8 cellular contexts compared by ENCODE assay signal in the genomic region with DNA sequence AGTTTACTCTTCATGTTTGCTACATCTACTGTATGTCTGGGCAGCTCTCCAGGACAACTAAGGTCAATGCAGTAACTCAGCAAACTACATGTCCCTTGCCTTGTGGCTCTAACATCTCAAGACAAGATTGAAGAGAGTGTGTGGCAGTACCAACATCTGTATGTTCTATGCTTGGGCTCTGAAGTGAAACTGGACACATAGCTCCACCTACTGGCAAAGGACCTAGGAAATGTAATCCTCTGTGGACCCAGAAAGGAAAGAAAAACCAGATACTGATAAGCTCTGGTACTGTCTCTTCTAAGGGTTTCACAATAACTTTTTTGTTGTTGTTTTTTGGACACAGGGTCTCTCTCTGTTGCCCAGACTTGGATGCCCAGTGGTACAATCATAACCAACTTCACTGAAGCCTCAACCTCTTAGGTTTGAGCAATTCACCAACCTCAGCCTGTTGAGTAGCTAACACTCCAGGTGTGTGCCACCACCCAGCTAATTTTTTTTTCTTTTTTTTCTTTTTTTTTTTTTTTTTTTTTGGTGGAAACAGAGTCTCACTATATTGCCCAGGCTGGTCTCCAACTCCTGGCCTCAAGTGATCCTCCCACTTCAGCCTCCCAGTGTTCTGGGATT.
DNase-seq lines count a peak whose midpoint lies in the region; ATAC-seq lines count a peak whose summit lies in the region.

No MANE protein-coding gene starts in this region.

- no peak overlapping the region for H3K27ac ChIP-seq in caudate nucleus (ENCODE audit: low read depth, low read length)

- ATAC-seq in GM18498 (IDR thresholded peaks at IDR 0.05; ENCODE audit: unreplicated experiment) (peak; percentile 95), HG02763 (IDR thresholded peaks at IDR 0.05; ENCODE audit: unreplicated experiment) (peak; percentile 97)

- DNase-seq in AG08395 (ENCODE audit: low spot score) (peak; percentile 79), NCI-H1048 (lab: John Stamatoyannopoulos, UW) (peak; percentile 3), T-helper 9 cell (peak; percentile 20), caudate nucleus (lab: John Stamatoyannopoulos, UW) (peak in 31 of 61 donors; percentile 4 to 69 (median 24)), kidney tubule cell (ENCODE audit: low spot score) (peak; percentile 64)
- peak in 2 of 3 experiments; percentile 18 to 42 for DNase-seq in stimulated activated CD4-positive, alpha-beta T cell treated with anti-CD3 and anti-CD28 coated beads, TNF-alpha, amount 100 ng/mL, for 4 hours (ENCODE audit: low read depth in 3 of 3)

Comparison
In these comparisons a context has a peak if more than half of its experiments do, and no peak if none do; other contexts are left out.
1. DNase-seq: peak in every context shown above with its lines; median percentile 79 in AG08395; 64 in kidney tubule cell; 30 in stimulated activated CD4-positive, alpha-beta T cell treated with anti-CD3 and anti-CD28 coated beads, TNF-alpha, amount 100 ng/mL, for 4 hours; 24 in caudate nucleus; 20 in T-helper 9 cell; 3 in NCI-H1048.